Comparison of ENCODE assay signal across 4 cellular contexts in genomic region chr10:68632271-68632560, GRCh38.
DNase-seq lines count a peak whose midpoint lies in the region; TF ChIP-seq lines count a peak whose summit lies in the region.
"Not testable (repeated sequence)": the region's sequence is repeated elsewhere in the genome, so short reads cannot be mapped to it uniquely, and the experiment has no call there.

No MANE protein-coding gene starts in this region.

- not testable (repeated sequence) for H2AK5ac ChIP-seq in mesendoderm (ENCODE audit: low read length)

- not testable (repeated sequence) for H3K9me3 Mint-ChIP-seq in osteocyte (ENCODE audit: unreplicated experiment)

- not testable (repeated sequence) for H3K4me1 ChIP-seq in mesendoderm (ENCODE audit: control insufficient read depth, low read depth, low read length)

- not testable (repeated sequence) for TF ChIP-seq CTCF in VCaP (conservative IDR thresholded peaks at IDR 0.05); osteocyte (IDR thresholded peaks at IDR 0.05)

- H3K4me2 ChIP-seq in mesendoderm (ENCODE audit: low read length), result not testable (repeated sequence)

- H4K8ac ChIP-seq in mesendoderm (ENCODE audit: low read depth, low read length), result not testable (repeated sequence)

- H3K9ac ChIP-seq in mesendoderm (ENCODE audit: low read length), result not testable (repeated sequence)

- H2BK15ac ChIP-seq in mesendoderm (replicated peaks; ENCODE audit: low read depth), result not testable (repeated sequence)

- not testable (repeated sequence) for H3K23ac ChIP-seq in mesendoderm (ENCODE audit: low read length)

- peaks cover 42% of the 10 kb centered on the region for H3K4me1 Mint-ChIP-seq in osteocyte (ENCODE audit: unreplicated experiment)

- H2BK120ac ChIP-seq in mesendoderm (ENCODE audit: low read depth, low read length), result not testable (repeated sequence)

- peak; percentile 40 for DNase-seq in ELF-1 (ENCODE audit: low read depth, low spot score)
- DNase-seq in mesendoderm; osteocyte (ENCODE audit: extremely low spot score, unreplicated experiment): not testable (repeated sequence)

- not testable (repeated sequence) for H3K27me3 Mint-ChIP-seq in osteocyte (ENCODE audit: unreplicated experiment)

- peak overlapping the region; percentile 37 for H3K27ac Mint-ChIP-seq in osteocyte (ENCODE audit: unreplicated experiment)

- H3K4ac ChIP-seq in mesendoderm (ENCODE audit: low read depth, low read length), result not testable (repeated sequence)

- H3K27ac ChIP-seq in VCaP (peak overlapping the region; percentile 84), mesendoderm (ENCODE audit: low read depth, low read length) (peak overlapping the region; percentile 44)

- H3K18ac ChIP-seq in mesendoderm (ENCODE audit: low read length), result not testable (repeated sequence)

- no CpG with 5 or more reads among the region's 10 CpGs for WGBS in mesendoderm (ENCODE audit: extremely low coverage, insufficient coverage, low lambda C conversion rate)

- not testable (repeated sequence) for H3K79me2 ChIP-seq in mesendoderm (ENCODE audit: control insufficient read depth, insufficient read depth, low read length)

- peaks cover 24% of the 10 kb centered on the region for H3K36me3 Mint-ChIP-seq in osteocyte (ENCODE audit: unreplicated experiment)

- not testable (repeated sequence) for H3K4me3 ChIP-seq in mesendoderm (ENCODE audit: low read length)

- not testable (repeated sequence) for H3K27me3 ChIP-seq in mesendoderm (ENCODE audit: insufficient read depth, low read length, poor library complexity)

- H3K79me1 ChIP-seq in mesendoderm (ENCODE audit: low read length), result not testable (repeated sequence)

- not testable (repeated sequence) for H4K5ac ChIP-seq in mesendoderm (ENCODE audit: low read length)

- H2BK5ac ChIP-seq in mesendoderm (ENCODE audit: low read length), result not testable (repeated sequence)

- not testable (repeated sequence) for H3K4me3 Mint-ChIP-seq in osteocyte (ENCODE audit: unreplicated experiment)

- H3K56ac ChIP-seq in mesendoderm (ENCODE audit: low read length), result not testable (repeated sequence)

- not testable (repeated sequence) for H3K36me3 ChIP-seq in mesendoderm (ENCODE audit: control insufficient read depth, insufficient read depth, low read length)
